Comparison of ENCODE assay signal across 13 cellular contexts in genomic region chr17:10169274-10169673, GRCh38.
"Had no signal": no experiment of that assay in that cellular context is flagged by ENCODE, and none has a peak within 500 bp of the region (broad histone marks: within the 10 kb centered on the region; RNA-seq: fewer than 3 reads in every experiment).

No MANE protein-coding gene starts in this region.

- H3K27ac Mint-ChIP-seq: activated CD4-positive, alpha-beta T cell treated with anti-CD3 and anti-CD28 coated beads, Interleukin-2, amount 10 ng/mL, durations not matched to agents 7 days and 5 days; T-cell had no signal

- H3K27ac ChIP-seq: adrenal gland, body of pancreas had no signal

- H3K36me3 ChIP-seq: adrenal gland, heart left ventricle had no signal

- H3K27me3 ChIP-seq: adrenal gland, body of pancreas had no signal

- H3K4me1 ChIP-seq: body of pancreas had no signal

- H3K36me3 Mint-ChIP-seq: T-cell had no signal

- H3K9me3 Mint-ChIP-seq: activated CD4-positive, alpha-beta T cell treated with anti-CD3 and anti-CD28 coated beads, Interleukin-2, amount 10 ng/mL, durations not matched to agents 7 days and 5 days had no signal

- H3K4me3 ChIP-seq: adrenal gland, body of pancreas, heart left ventricle had no signal

- H3K9me3 ChIP-seq: adrenal gland, body of pancreas, heart left ventricle had no signal

- H3K4me3 Mint-ChIP-seq: activated CD4-positive, alpha-beta T cell treated with anti-CD3 and anti-CD28 coated beads, Interleukin-2, amount 10 ng/mL, durations not matched to agents 7 days and 5 days; T-cell had no signal

- ATAC-seq: body of pancreas; left lobe of liver; stimulated activated naive CD8-positive, alpha-beta T cell treated with anti-CD3 and anti-CD28 coated beads, Interleukin-15, Interleukin-2, amounts not matched to agents 100 U/mL and 50 U/mL, for 24 hours; T-cell had no signal

- DNase-seq: activated CD4-positive, alpha-beta T cell treated with anti-CD3 and anti-CD28 coated beads, Interleukin-2, amount 10 ng/mL, durations not matched to agents 7 days and 5 days; activated CD4-positive, CD25-positive, alpha-beta regulatory T cell; activated naive CD4-positive, alpha-beta T cell treated with anti-CD3 and anti-CD28 coated beads, Interleukin-2, amount 50 U/mL, for 16 hours; adrenal gland; body of pancreas; cerebellar nuclear complex; heart left ventricle; mammary epithelial cell; stimulated activated CD4-positive, alpha-beta T cell treated with anti-CD3 and anti-CD28 coated beads, Interleukin-4, amount 100 ng/mL, for 1 hour; stimulated activated CD8-positive, alpha-beta memory T cell treated with anti-CD3 and anti-CD28 coated beads, Interleukin-4, amount 100 ng/mL, for 48 hours; stimulated activated naive CD8-positive, alpha-beta T cell treated with anti-CD3 and anti-CD28 coated beads, Interleukin-15, Interleukin-2, amounts not matched to agents 100 U/mL and 50 U/mL, for 24 hours; T-cell had no signal
